Comparison of ENCODE assay signal across 18 cellular contexts in genomic region chr7:32318300-32319018, GRCh38.
DNase-seq lines count a peak whose midpoint lies in the region; ATAC-seq and TF ChIP-seq lines count a peak whose summit lies in the region.
"Had no signal": no experiment of that assay in that cellular context is flagged by ENCODE, and none has a peak within 500 bp of the region (broad histone marks: within the 10 kb centered on the region; RNA-seq: fewer than 3 reads in every experiment).

No MANE protein-coding gene starts in this region.

- H2AFZ ChIP-seq in GM23338 (peak overlapping the region; percentile 80), trophoblast cell (ENCODE audit: insufficient read depth, low read length, poor library complexity) (no peak overlapping the region)

- WGBS in trophoblast cell (ENCODE audit: extremely low coverage, insufficient coverage, insufficient read length): no CpG with 5 or more reads among the region's 37 CpGs

- H3K79me2 ChIP-seq in GM23338 (replicated peaks; ENCODE audit: insufficient read depth) (no peaks in the 10 kb centered on the region), trophoblast cell (ENCODE audit: control insufficient read depth, insufficient read depth, low read length, poor library complexity) (no peaks in the 10 kb centered on the region)

- no peak overlapping the region for H3K23ac ChIP-seq in trophoblast cell (ENCODE audit: low read length)

- H4K12ac ChIP-seq in trophoblast cell (ENCODE audit: low read depth, low read length): no peak overlapping the region

- no peaks in the 10 kb centered on the region for H3K27me3 ChIP-seq in GM23338 (ENCODE audit: insufficient read depth)
- H3K27me3 ChIP-seq in duodenal mucosa (ENCODE audit: control insufficient read depth in 1 of 2, insufficient read depth in 2 of 2, low read length in 2 of 2): peaks cover 18 to 20% of the 10 kb centered on the region in 2 donors
- peaks cover 7 to 12% (median 11%) of the 10 kb centered on the region in 3 donors for H3K27me3 ChIP-seq in skeletal muscle tissue (ENCODE audit: control insufficient read depth in 3 of 3, insufficient read depth in 3 of 3, low read length in 3 of 3)
- H3K27me3 ChIP-seq in trophoblast cell (ENCODE audit: insufficient read depth, low read length): no peaks in the 10 kb centered on the region

- H2BK120ac ChIP-seq in trophoblast cell (ENCODE audit: insufficient read depth, low read length, poor library complexity): no peak overlapping the region

- no peaks in the 10 kb centered on the region for H3K9me3 ChIP-seq in duodenal mucosa (ENCODE audit: control insufficient read depth in 1 of 2, low read length in 2 of 2)
- no peaks in the 10 kb centered on the region for H3K9me3 ChIP-seq in skeletal muscle tissue (ENCODE audit: control insufficient read depth in 3 of 3, low read length in 3 of 3)
- H3K9me3 ChIP-seq in trophoblast cell (ENCODE audit: insufficient read depth, low read depth, low read length): no peaks in the 10 kb centered on the region

- H3K4ac ChIP-seq in trophoblast cell (ENCODE audit: low read depth, low read length): no peak overlapping the region

- H3K27ac ChIP-seq in GM23338 (ENCODE audit: low read depth) (no peak overlapping the region), duodenal mucosa (ENCODE audit: low read depth, low read length) (no peak overlapping the region), skeletal muscle tissue (ENCODE audit: low read depth, low read length) (no peak overlapping the region), trophoblast cell (ENCODE audit: low read depth, low read length) (no peak overlapping the region)
- H3K27ac ChIP-seq: epithelial cell of prostate had no signal

- H3K14ac ChIP-seq in trophoblast cell (ENCODE audit: low read length): no peak overlapping the region

- no peak overlapping the region for H2BK5ac ChIP-seq in trophoblast cell (ENCODE audit: low read depth, low read length, poor library complexity)

- no peak overlapping the region for H4K91ac ChIP-seq in trophoblast cell (ENCODE audit: low read depth, low read length)

- no peaks in the 10 kb centered on the region for H3K79me1 ChIP-seq in trophoblast cell (ENCODE audit: low read length)

- H3K36me3 Mint-ChIP-seq in GM23338 (ENCODE audit: low read depth): no peaks in the 10 kb centered on the region
- H3K36me3 Mint-ChIP-seq: naive B cell had no signal

- peaks cover 2% of the 10 kb centered on the region; the same call in 1 of the 3 replicates for H3K4me1 Mint-ChIP-seq in GM23338
- H3K4me1 Mint-ChIP-seq: activated B cell treated with CpG ODN at 0.5 μM for 24 hours, naive B cell had no signal

- H4K8ac ChIP-seq in trophoblast cell (ENCODE audit: low read depth, low read length): no peak overlapping the region

- no peak overlapping the region for H3K4me2 ChIP-seq in GM23338
- no peak overlapping the region for H3K4me2 ChIP-seq in trophoblast cell (ENCODE audit: low read length)

- H3K9me3 Mint-ChIP-seq in GM23338: no peaks in the 10 kb centered on the region
- H3K9me3 Mint-ChIP-seq: activated B cell treated with CpG ODN at 0.5 μM for 24 hours; H9; T-helper 1 cell treated with Interleukin-12 subunit alpha and Interleukin-12 subunit beta and Interleukin-4 antibody, amounts not matched to agents 30 μg/mL and 1 μg/mL, for 36 hours had no signal

- no peak for TF ChIP-seq CTCF in GM23338 (conservative IDR thresholded peaks at IDR 0.05; ENCODE audit: low read depth in 2 of 2)

- H3K18ac ChIP-seq in trophoblast cell (ENCODE audit: low read length): no peak overlapping the region

- peak; percentile 17 for DNase-seq in GM23338 (ENCODE audit: low spot score)
- DNase-seq in kidney tubule cell (ENCODE audit: low spot score): peak; percentile 17
- DNase-seq in middle frontal gyrus (ENCODE audit: extremely low spot score, low spot score): no peak
- no peak for DNase-seq in trophoblast cell
- DNase-seq in NCI-H128 (lab: John Stamatoyannopoulos, UW; ENCODE audit: unreplicated experiment): no peak
- DNase-seq: activated B cell treated with CpG ODN at 0.5 μM for 24 hours; activated effector memory CD4-positive, alpha-beta T cell treated with Interleukin-2 at 50 U/mL for 16 hours; H9; KG1; left colon; naive B cell; NCI-H1092; NCI-H2171 treated with DMSO at 0.1 percent for 48 hours had no signal

- H3K9me2 ChIP-seq in GM23338 (ENCODE audit: insufficient read depth): no peaks in the 10 kb centered on the region

- peaks cover 3% of the 10 kb centered on the region for H3K27me3 Mint-ChIP-seq in GM23338 (ENCODE audit: insufficient read depth, low read depth, poor library complexity)

- no peaks in the 10 kb centered on the region for H3K36me3 ChIP-seq in GM23338 (ENCODE audit: insufficient read depth)
- H3K36me3 ChIP-seq in duodenal mucosa (ENCODE audit: control insufficient read depth in 1 of 2, insufficient read depth in 2 of 2, low read length in 2 of 2): no peaks in the 10 kb centered on the region
- H3K36me3 ChIP-seq in skeletal muscle tissue (ENCODE audit: control insufficient read depth in 3 of 3, insufficient read depth in 3 of 3, low read length in 3 of 3): no peaks in the 10 kb centered on the region
- H3K36me3 ChIP-seq in trophoblast cell (ENCODE audit: control insufficient read depth in 1 of 2, insufficient read depth in 2 of 2, low read length in 2 of 2): no peaks in the 10 kb centered on the region

- no peaks in the 10 kb centered on the region for H3F3A ChIP-seq in GM23338 (replicated peaks; ENCODE audit: low read depth)

- H2BK12ac ChIP-seq in trophoblast cell (ENCODE audit: low read length): no peak overlapping the region

- H4K20me1 ChIP-seq in GM23338 (replicated peaks; ENCODE audit: insufficient read depth): no peaks in the 10 kb centered on the region; the same call in 1 of the 2 replicates

- H2AK5ac ChIP-seq in trophoblast cell (ENCODE audit: low read length): no peak overlapping the region

- H3K4me3 ChIP-seq in GM23338 (no peak overlapping the region), duodenal mucosa (ENCODE audit: low read depth in 1 of 2, low read length in 2 of 2) (peak overlapping the region; percentile 55 to 57), skeletal muscle tissue (ENCODE audit: low read length in 3 of 3) (peak overlapping the region in 2 of 3 donors; percentile 30 to 56), trophoblast cell (ENCODE audit: low read depth, low read length) (no peak overlapping the region)

- H3K9ac ChIP-seq in duodenal mucosa (ENCODE audit: low read depth in 1 of 2, low read length in 2 of 2) (no peak overlapping the region), skeletal muscle tissue (ENCODE audit: low read depth in 1 of 3, low read length in 3 of 3) (no peak overlapping the region), trophoblast cell (ENCODE audit: low read length) (no peak overlapping the region)

- no peak overlapping the region for H3K4me3 Mint-ChIP-seq in GM23338
- H3K4me3 Mint-ChIP-seq: activated B cell treated with CpG ODN at 0.5 μM for 24 hours; H9; naive B cell; T-helper 1 cell treated with Interleukin-12 subunit alpha and Interleukin-12 subunit beta and Interleukin-4 antibody, amounts not matched to agents 30 μg/mL and 1 μg/mL, for 36 hours had no signal

- H3K4me1 ChIP-seq in GM23338 (ENCODE audit: insufficient read depth) (no peaks in the 10 kb centered on the region), duodenal mucosa (ENCODE audit: control insufficient read depth in 1 of 2, insufficient read depth in 2 of 2, low read length in 2 of 2) (peaks cover 0 to 5% of the 10 kb centered on the region in 2 donors), skeletal muscle tissue (ENCODE audit: control insufficient read depth in 3 of 3, insufficient read depth in 3 of 3, low read length in 3 of 3) (peaks cover 0 to 2% (median 0%) of the 10 kb centered on the region in 3 donors), trophoblast cell (ENCODE audit: control insufficient read depth in 1 of 2, insufficient read depth in 2 of 2, low read length in 2 of 2) (no peaks in the 10 kb centered on the region)

- H3K27ac Mint-ChIP-seq in GM23338: no peak overlapping the region
- H3K27ac Mint-ChIP-seq: activated B cell treated with CpG ODN at 0.5 μM for 24 hours; H9; naive B cell; T-helper 1 cell treated with Interleukin-12 subunit alpha and Interleukin-12 subunit beta and Interleukin-4 antibody, amounts not matched to agents 30 μg/mL and 1 μg/mL, for 36 hours had no signal

- ATAC-seq in GM23338: peak; percentile 65
- ATAC-seq in GM21737 (IDR thresholded peaks at IDR 0.05; ENCODE audit: unreplicated experiment): no peak
- ATAC-seq: left colon had no signal

TF ChIP-seq in GM23338, 12 proteins besides CTCF, POLR2A, EP300 and RAD21 (continues in another document):
- no peak for TF ChIP-seq JUNB (IDR thresholded peaks at IDR 0.05; ENCODE audit: unreplicated experiment)
- TF ChIP-seq ZNF331 (CRISPR knock-in tag; IDR thresholded peaks at IDR 0.05; ENCODE audit: low read depth): no peak
- TF ChIP-seq ETS1 (IDR thresholded peaks at IDR 0.05): no peak

Comparison
In these comparisons a context has a peak if more than half of its experiments do, and no peak if none do; other contexts are left out.
1. DNase-seq: peak in GM23338 (single experiment) and kidney tubule cell (single experiment); none in middle frontal gyrus (single experiment), trophoblast cell (0 of 2) and NCI-H128 (single experiment).
2. H3K4me3 ChIP-seq: peak in duodenal mucosa (2 of 2) and skeletal muscle tissue (2 of 3); none in GM23338 (single experiment) and trophoblast cell (single experiment).